ENCODE assay signal across 8 cellular contexts in the genomic region with DNA sequence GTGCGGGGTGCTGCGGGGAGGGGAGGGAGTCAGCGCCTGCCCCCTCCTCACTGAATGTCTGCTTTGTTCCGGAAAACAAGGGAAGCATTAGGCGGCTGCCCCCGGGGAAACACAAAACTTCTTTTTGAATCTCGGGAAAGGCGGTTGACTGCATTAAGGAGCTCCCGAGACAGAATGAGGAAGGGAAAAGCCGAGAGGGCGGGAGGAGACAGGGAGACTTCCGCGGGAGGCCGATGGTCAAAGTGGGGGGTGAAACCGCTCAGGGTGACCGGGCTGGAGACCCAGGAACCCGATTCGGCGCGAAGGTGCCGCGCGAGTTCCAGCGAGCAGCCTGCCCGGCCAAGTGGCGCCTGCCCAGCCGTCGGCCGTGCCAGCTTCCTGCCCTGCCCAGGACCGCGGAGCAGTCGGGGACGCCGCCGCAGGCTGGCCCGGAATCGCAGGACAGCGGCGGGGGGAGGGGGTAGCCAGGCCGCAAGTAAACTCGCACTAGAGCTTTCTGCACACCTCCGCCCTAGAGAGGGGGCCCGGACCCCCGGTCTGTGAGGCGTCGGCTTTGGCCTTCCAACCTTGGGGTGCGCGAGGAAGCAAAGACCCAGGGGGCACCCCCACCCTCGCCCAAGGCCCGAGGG. TPM values are rescaled to one million over a fixed set of nuclear protein-coding genes. Genes with fewer than 3 reads are reported as not detected.
DNase-seq lines count a peak whose midpoint lies in the region; ATAC-seq and TF ChIP-seq lines count a peak whose summit lies in the region.

No MANE protein-coding gene starts in this region.

- no peak overlapping the region for H2BK120ac ChIP-seq in mesenchymal stem cell (ENCODE audit: low read depth, low read length)

- WGBS in mesenchymal stem cell = under 1% methylated on average over 26 of the region's 50 CpGs
- 3 to 5% methylated on average over 12 to 17 of the region's 50 CpGs for WGBS in thyroid gland, 2 donors

- peak overlapping the region; percentile 84 for H4K8ac ChIP-seq in mesenchymal stem cell (ENCODE audit: low read length)

- H2AFZ ChIP-seq in mesenchymal stem cell (ENCODE audit: low read depth, low read length) = no peak overlapping the region

- H3K36me3 Mint-ChIP-seq in dendritic cell treated with granulocyte-macrophage colony-stimulating factor and Interleukin-4, amounts not matched to agents 40 ng/mL and 50 ng/mL, for 4 days (ENCODE audit: low read depth) = no peaks in the 10 kb centered on the region

- H3K18ac ChIP-seq in mesenchymal stem cell (ENCODE audit: low read depth in 1 of 2, low read length in 2 of 2) = peak overlapping the region; percentile 75 to 97

- no peaks in the 10 kb centered on the region for H3K9me3 ChIP-seq in NT2/D1 (ENCODE audit: insufficient read depth, low read length)
- H3K9me3 ChIP-seq in mesenchymal stem cell (ENCODE audit: control insufficient read depth, low read length) = no peaks in the 10 kb centered on the region
- no peaks in the 10 kb centered on the region for H3K9me3 ChIP-seq in thyroid gland

- peak; percentile 23 to 72 for DNase-seq in NCI-H526 (lab: John Stamatoyannopoulos, UW)
- DNase-seq in NCI-H526 treated with DMSO at 0.1 percent for 48 hours (lab: John Stamatoyannopoulos, UW) = no peak
- no peak for DNase-seq in NT2/D1 (ENCODE audit: low read depth, low spot score)
- peak; percentile 34 for DNase-seq in mesenchymal stem cell
- DNase-seq in thyroid gland = peak; percentile 80 to 81

- H3K4ac ChIP-seq in mesenchymal stem cell (ENCODE audit: low read depth in 1 of 2, low read length in 2 of 2) = peak overlapping the region; percentile 75 to 91

- peak in 2 of 6 experiments; percentile 9 to 11 for TF ChIP-seq CTCF in thyroid gland (IDR thresholded peaks at IDR 0.05)

- peaks cover 2% of the 10 kb centered on the region for H3K79me1 ChIP-seq in mesenchymal stem cell (replicated peaks; ENCODE audit: low read length, poor library complexity, severe bottlenecking)

- H2AK5ac ChIP-seq in mesenchymal stem cell (ENCODE audit: low read length, severe bottlenecking) = no peak overlapping the region

- H3K27me3 Mint-ChIP-seq in dendritic cell treated with granulocyte-macrophage colony-stimulating factor and Interleukin-4, amounts not matched to agents 40 ng/mL and 50 ng/mL, for 4 days = peaks cover 33% of the 10 kb centered on the region

- H3K4me3 ChIP-seq in NT2/D1 (ENCODE audit: insufficient read length, low read depth) (peak overlapping the region; percentile 46), mesenchymal stem cell (ENCODE audit: insufficient read depth in 1 of 2, low read depth in 1 of 2, low read length in 2 of 2) (peak overlapping the region; percentile 44 to 71), thyroid gland (replicated peaks in 1 of 3) (peak overlapping the region in 1 of 3 donors; percentile 35)

- H2BK5ac ChIP-seq in mesenchymal stem cell (ENCODE audit: low read depth, low read length, poor library complexity, severe bottlenecking) = peak overlapping the region; percentile 57

- H3K27me3 ChIP-seq in NT2/D1 (ENCODE audit: insufficient read depth, insufficient read length) (peaks cover 65% of the 10 kb centered on the region), mesenchymal stem cell (ENCODE audit: control insufficient read depth in 1 of 2, insufficient read depth in 1 of 2, low read length in 2 of 2) (peaks cover 0 to 52% of the 10 kb centered on the region in 2 experiments), thyroid gland (no peaks in the 10 kb centered on the region)

- H3K27ac ChIP-seq in mesenchymal stem cell (ENCODE audit: low read length, poor library complexity, severe bottlenecking) = no peak overlapping the region
- peak overlapping the region; percentile 53 to 77 (median 63) for H3K27ac ChIP-seq in thyroid gland

- H3K23ac ChIP-seq in mesenchymal stem cell (ENCODE audit: low read length in 2 of 2) = no peak overlapping the region

- intact Hi-C loops in dendritic cell treated with granulocyte-macrophage colony-stimulating factor and Interleukin-4, amounts not matched to agents 40 ng/mL and 50 ng/mL, for 4 days (cut with micrococcal nuclease) = loop anchor here (5.0 kb wide), 1 partner anchor 46 kb away; no protein-coding TSS in a partner anchor
- intact Hi-C loops in thyroid gland (cut with DNase I) = loop anchor here (10.0 kb wide), 1 partner anchor 338 kb away; no protein-coding TSS in a partner anchor

- no peak overlapping the region for H2BK12ac ChIP-seq in mesenchymal stem cell (ENCODE audit: low read length in 2 of 2)

- TF ChIP-seq POLR2A in thyroid gland (IDR thresholded peaks at IDR 0.05) (peak in 1 of 2 donors; percentile 47), GM18505 (IDR thresholded peaks at IDR 0.05; ENCODE audit: borderline replicate concordance, extremely low read depth, insufficient read depth, insufficient read length) (no peak)

- H2BK15ac ChIP-seq in mesenchymal stem cell (ENCODE audit: low read depth, poor library complexity, severe bottlenecking) = peak overlapping the region; percentile 5

- H3K4me1 Mint-ChIP-seq in dendritic cell treated with granulocyte-macrophage colony-stimulating factor and Interleukin-4, amounts not matched to agents 40 ng/mL and 50 ng/mL, for 4 days (ENCODE audit: low read depth) = peaks cover 50% of the 10 kb centered on the region

- ATAC-seq in GM18505 (IDR thresholded peaks at IDR 0.05; ENCODE audit: unreplicated experiment) = no peak
- no peak for ATAC-seq in GM21529 (IDR thresholded peaks at IDR 0.05; ENCODE audit: unreplicated experiment)

- no peaks in the 10 kb centered on the region for H3K9me3 Mint-ChIP-seq in dendritic cell treated with granulocyte-macrophage colony-stimulating factor and Interleukin-4, amounts not matched to agents 40 ng/mL and 50 ng/mL, for 4 days

- H3K9ac ChIP-seq in NT2/D1 (ENCODE audit: insufficient read length, low read depth) (peak overlapping the region; percentile 77), mesenchymal stem cell (ENCODE audit: low read length) (peak overlapping the region; percentile 38)

- H3K14ac ChIP-seq in mesenchymal stem cell (ENCODE audit: low read length in 2 of 2) = no peak overlapping the region

- H3K4me1 ChIP-seq in NT2/D1 (ENCODE audit: insufficient read depth, insufficient read length) (peaks cover 21% of the 10 kb centered on the region), mesenchymal stem cell (ENCODE audit: control insufficient read depth, insufficient read depth, low read depth, low read length) (peaks cover 55% of the 10 kb centered on the region), thyroid gland (peaks cover 30 to 33% of the 10 kb centered on the region in 2 donors)

- peak overlapping the region; percentile 94 for H4K91ac ChIP-seq in mesenchymal stem cell (ENCODE audit: low read length)

- H3K4me3 Mint-ChIP-seq in dendritic cell treated with granulocyte-macrophage colony-stimulating factor and Interleukin-4, amounts not matched to agents 40 ng/mL and 50 ng/mL, for 4 days = peak overlapping the region; percentile 68

- H3K27ac Mint-ChIP-seq in dendritic cell treated with granulocyte-macrophage colony-stimulating factor and Interleukin-4, amounts not matched to agents 40 ng/mL and 50 ng/mL, for 4 days = peak overlapping the region; percentile 63

- H3K36me3 ChIP-seq in NT2/D1 (ENCODE audit: insufficient read depth, insufficient read length, low read length) (no peaks in the 10 kb centered on the region), mesenchymal stem cell (ENCODE audit: control insufficient read depth in 1 of 2, insufficient read depth in 2 of 2, low read depth in 1 of 2, low read length in 2 of 2) (no peaks in the 10 kb centered on the region), thyroid gland (no peaks in the 10 kb centered on the region)

- peak overlapping the region; percentile 43 for H3K4me2 ChIP-seq in mesenchymal stem cell (ENCODE audit: low read length, poor library complexity, severe bottlenecking)

RNA-seq across cellular contexts. Expression of a gene that starts 55.1 kb away (rescaled TPM):
- 16.0 TPM for polyA plus RNA-seq in mesenchymal stem cell (2013, experiment 1 of 2)
- polyA plus RNA-seq in mesenchymal stem cell (2013, experiment 2 of 2) = 14.9 TPM
- 10 to 100 TPM; 30.9 to 67.4 (median 42.4) TPM for total RNA-seq in thyroid gland

Comparison
In these comparisons a context has a peak if more than half of its experiments do, and no peak if none do; other contexts are left out.
1. DNase-seq: peak in NCI-H526 (2 of 2), mesenchymal stem cell (single experiment) and thyroid gland (2 of 2); none in NCI-H526 treated with DMSO at 0.1 percent for 48 hours (single experiment) and NT2/D1 (single experiment).